Comparison of ENCODE assay signal across 33 cellular contexts in the genomic region with DNA sequence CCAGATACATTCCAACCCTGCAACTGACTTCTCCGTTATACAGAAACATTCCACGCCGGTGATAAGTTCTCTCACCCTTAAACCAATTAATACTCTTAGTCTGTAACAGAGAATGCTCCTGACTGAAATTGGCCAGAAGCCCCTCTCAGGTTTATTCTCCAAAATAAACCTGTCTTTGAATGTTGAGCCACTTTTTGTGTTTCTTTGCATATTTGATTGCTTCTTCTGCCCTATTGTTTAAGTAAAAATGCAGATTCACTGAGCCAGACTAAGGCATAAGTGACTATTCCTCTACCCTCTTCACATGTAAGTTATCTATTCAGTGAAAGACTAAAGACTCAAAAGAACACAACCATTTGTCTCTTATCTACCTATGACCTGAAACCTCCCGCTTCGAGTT. TPM values are rescaled to one million over a fixed set of nuclear protein-coding genes. Genes with fewer than 3 reads are reported as not detected.
"Had no signal": no experiment of that assay in that cellular context is flagged by ENCODE, and none has a peak within 500 bp of the region (broad histone marks: within the 10 kb centered on the region; RNA-seq: fewer than 3 reads in every experiment).

No MANE protein-coding gene starts in this region.

- H3K9me3 Mint-ChIP-seq: natural killer cell; stimulated activated naive CD8-positive, alpha-beta T cell treated with anti-CD3 and anti-CD28 coated beads, Interleukin-15, amount 100 ng/mL, for 72 hours had no signal

- H3K27me3 ChIP-seq: ovary, testis, uterus had no signal

- ATAC-seq: natural killer cell; psoas muscle; right cardiac atrium; sciatic nerve; stimulated activated memory B cell treated with anti-CD40 and anti-IgM and Interleukin-4, amounts not matched to agents 10 μg/mL and 1 μg/mL and 100 μg/mL, for 72 hours; stimulated activated naive CD8-positive, alpha-beta T cell treated with anti-CD3 and anti-CD28 coated beads, Interleukin-15, amount 100 ng/mL, for 72 hours; stimulated activated naive CD8-positive, alpha-beta T cell treated with anti-CD3 and anti-CD28 coated beads, Interleukin-15, Interleukin-2, amounts not matched to agents 100 U/mL and 50 U/mL, for 24 hours; upper lobe of right lung had no signal

- H3K4me3 Mint-ChIP-seq: natural killer cell; nephron; neural progenitor cell; stimulated activated memory B cell treated with anti-CD40 and anti-IgM and Interleukin-4, amounts not matched to agents 10 μg/mL and 1 μg/mL and 100 μg/mL, for 72 hours; stimulated activated naive CD8-positive, alpha-beta T cell treated with anti-CD3 and anti-CD28 coated beads, Interleukin-15, amount 100 ng/mL, for 72 hours; type B pancreatic cell had no signal

- H3K36me3 Mint-ChIP-seq: stimulated activated memory B cell treated with anti-CD40 and anti-IgM and Interleukin-4, amounts not matched to agents 10 μg/mL and 1 μg/mL and 100 μg/mL, for 72 hours; type B pancreatic cell had no signal

- H3K79me2 ChIP-seq: parathyroid adenoma had no signal

- H3K9ac ChIP-seq: neural progenitor cell, parathyroid adenoma had no signal

- H3K4me1 ChIP-seq: uterus had no signal

- H3K36me3 ChIP-seq: neural progenitor cell, ovary, spleen, suprapubic skin, tibial artery, transverse colon, upper lobe of right lung, uterus had no signal

- H3K4me2 ChIP-seq: neural progenitor cell, smooth muscle cell had no signal

- H3K27ac Mint-ChIP-seq: natural killer cell; nephron; neural progenitor cell; progenitor cell of endocrine pancreas; stimulated activated memory B cell treated with anti-CD40 and anti-IgM and Interleukin-4, amounts not matched to agents 10 μg/mL and 1 μg/mL and 100 μg/mL, for 72 hours; stimulated activated naive CD8-positive, alpha-beta T cell treated with anti-CD3 and anti-CD28 coated beads, Interleukin-15, amount 100 ng/mL, for 72 hours; type B pancreatic cell had no signal

- H3K4me3 ChIP-seq: neural progenitor cell, ovary, psoas muscle, skin epidermis, smooth muscle cell, spleen, suprapubic skin, testis, tibial artery, transverse colon, upper lobe of right lung, uterus had no signal

- DNase-seq: natural killer cell; occipital lobe; ovary; posterior cingulate gyrus; psoas muscle; right cardiac atrium; spleen; stimulated activated CD4-positive, alpha-beta T cell treated with anti-CD3 and anti-CD28 coated beads, Interleukin-12 subunit alpha, Interleukin-12 subunit beta, amount 100 ng/mL, for 4 hours; stimulated activated CD4-positive, alpha-beta T cell treated with anti-CD3 and anti-CD28 coated beads, Interleukin-1b, Interleukin-23, amount 100 ng/mL, for 48 hours; stimulated activated CD4-positive, alpha-beta T cell treated with anti-CD3 and anti-CD28 coated beads, Interleukin-4, amount 100 ng/mL, for 1 hour; stimulated activated CD4-positive, alpha-beta T cell treated with anti-CD3 and anti-CD28 coated beads, Interleukin-4, amount 100 ng/mL, for 4 hours; stimulated activated CD8-positive, alpha-beta memory T cell treated with anti-CD3 and anti-CD28 coated beads, Interleukin-4, amount 100 ng/mL, for 48 hours; stimulated activated naive CD4-positive, alpha-beta T cell; stimulated activated naive CD8-positive, alpha-beta T cell treated with anti-CD3 and anti-CD28 coated beads, Interleukin-15, amount 100 ng/mL, for 72 hours; stimulated activated naive CD8-positive, alpha-beta T cell treated with anti-CD3 and anti-CD28 coated beads, Interleukin-15, Interleukin-2, amounts not matched to agents 100 U/mL and 50 U/mL, for 24 hours; substantia nigra; testis; tibial artery; transverse colon; upper lobe of right lung; uterus had no signal

- H3K27ac ChIP-seq: neural progenitor cell, ovary, parathyroid adenoma, psoas muscle, skin epidermis, spleen, suprapubic skin, testis, tibial artery, transverse colon, upper lobe of right lung, uterus had no signal

- H3K9me3 ChIP-seq: ovary, psoas muscle, spleen, suprapubic skin, testis, tibial artery, transverse colon, upper lobe of right lung, uterus had no signal

RNA-seq across cellular contexts. Expression of gene AVPR1A, which starts 3.6 kb away (rescaled TPM):
- total RNA-seq: osteoblast, progenitor cell of endocrine pancreas, smooth muscle cell had no signal
- polyA plus RNA-seq: neural cell, smooth muscle cell had no signal
